18 cellular contexts compared by ENCODE assay signal in genomic region chr7:33881316-33881715, GRCh38. TPM values are rescaled to one million over a fixed set of nuclear protein-coding genes. Genes with fewer than 3 reads are reported as not detected.
DNase-seq lines count a peak whose midpoint lies in the region; ATAC-seq and TF ChIP-seq lines count a peak whose summit lies in the region.
"Had no signal": no experiment of that assay in that cellular context is flagged by ENCODE, and none has a peak within 500 bp of the region (broad histone marks: within the 10 kb centered on the region; RNA-seq: fewer than 3 reads in every experiment).

No MANE protein-coding gene starts in this region.

- H3K9ac ChIP-seq in GM23248 (no peak overlapping the region), adipocyte (ENCODE audit: low read length) (peak overlapping the region; percentile 57)

- no peak for ATAC-seq in GM21717 (IDR thresholded peaks at IDR 0.05; ENCODE audit: unreplicated experiment)
- ATAC-seq: GM12878, GM23338, HCT116 had no signal

- no peaks in the 10 kb centered on the region for H4K20me1 ChIP-seq in GM23248 (ENCODE audit: insufficient read depth)

- no peak overlapping the region for H3K4me3 ChIP-seq in GM23248
- peak overlapping the region; percentile 22 for H3K4me3 ChIP-seq in adipocyte (ENCODE audit: low read length)
- H3K4me3 ChIP-seq: GM12878, GM23338 had no signal

- H3K27ac ChIP-seq in GM23248 (no peak overlapping the region), epithelial cell of prostate (peak overlapping the region; percentile 15)
- H3K27ac ChIP-seq: HL-60 had no signal

- DNase-seq in GM23248 (no peak), adipocyte (ENCODE audit: low read depth) (no peak), epithelial cell of prostate (ENCODE audit: low read depth, low spot score) (no peak), COR-L47 (lab: John Stamatoyannopoulos, UW) (no peak), AML-193 (lab: John Stamatoyannopoulos, UW) (no peak), D341Med (ENCODE audit: low spot score) (no peak)
- DNase-seq: BE2C; C1 segment of cervical spinal cord; CD4-positive, CD25-positive, alpha-beta regulatory T cell; DMS79 treated with DMSO at 0.1 percent for 48 hours had no signal

- no peaks in the 10 kb centered on the region for H3K36me3 Mint-ChIP-seq in nephron (ENCODE audit: low read depth)
- H3K36me3 Mint-ChIP-seq: CD4-positive, CD25-positive, alpha-beta regulatory T cell had no signal

- H3K9me2 ChIP-seq in GM23248 (ENCODE audit: insufficient read depth), result no peaks in the 10 kb centered on the region

- H3F3A ChIP-seq in GM23248 (ENCODE audit: insufficient read depth), result peaks cover 4% of the 10 kb centered on the region; the same call in 1 of the 2 replicates

- no peaks in the 10 kb centered on the region for H3K9me3 Mint-ChIP-seq in nephron
- H3K9me3 Mint-ChIP-seq: GM23338, HFFc6 had no signal

- in situ Hi-C loops in GM23248 (cut with MboI), result no loop called here

- H2AFZ ChIP-seq in GM23248, result no peak overlapping the region
- H2AFZ ChIP-seq: GM23338 had no signal

- H3K4me2 ChIP-seq in GM23248 (ENCODE audit: unreplicated experiment), result peak overlapping the region; percentile 29
- H3K4me2 ChIP-seq: GM23338 had no signal

- no peaks in the 10 kb centered on the region for H3K9me3 ChIP-seq in GM23248 (ENCODE audit: low read depth)
- no peaks in the 10 kb centered on the region for H3K9me3 ChIP-seq in adipocyte (ENCODE audit: control insufficient read depth, low read length)
- H3K9me3 ChIP-seq: BE2C had no signal

- H3K27me3 Mint-ChIP-seq in nephron (ENCODE audit: low read depth), result peaks cover 3% of the 10 kb centered on the region
- H3K27me3 Mint-ChIP-seq: CD4-positive, CD25-positive, alpha-beta regulatory T cell had no signal

- peaks cover 37% of the 10 kb centered on the region for H3K4me1 ChIP-seq in GM23248 (ENCODE audit: insufficient read depth)
- H3K4me1 ChIP-seq in adipocyte (ENCODE audit: control insufficient read depth, insufficient read depth, low read length), result peaks cover 42% of the 10 kb centered on the region
- H3K4me1 ChIP-seq: BE2C had no signal

- H3K79me2 ChIP-seq in GM23248 (ENCODE audit: insufficient read depth), result no peaks in the 10 kb centered on the region

- no peak for TF ChIP-seq CTCF in nephron (IDR thresholded peaks at IDR 0.05; ENCODE audit: unreplicated experiment in 3 of 3)

- H3K36me3 ChIP-seq in GM23248 (ENCODE audit: low read depth) (no peaks in the 10 kb centered on the region), adipocyte (ENCODE audit: control insufficient read depth, insufficient read depth, low read length, severe bottlenecking) (no peaks in the 10 kb centered on the region)
- H3K36me3 ChIP-seq: BE2C had no signal

- H3K27me3 ChIP-seq in GM23248 (replicated peaks; ENCODE audit: insufficient read depth), result no peaks in the 10 kb centered on the region
- H3K27me3 ChIP-seq in adipocyte (replicated peaks; ENCODE audit: control insufficient read depth, insufficient read depth, low read length), result no peaks in the 10 kb centered on the region
- H3K27me3 ChIP-seq: BE2C had no signal

- WGBS in GM23248 (ENCODE audit: low coverage in 1 of 2, low lambda C conversion rate in 2 of 2, missing lambda C conversion rate in 2 of 2), 2 experiments, result 87 to 91% methylated on average over 4 of the region's 4 CpGs

- peaks cover 14% of the 10 kb centered on the region for H3K4me1 Mint-ChIP-seq in nephron
- H3K4me1 Mint-ChIP-seq: CD4-positive, CD25-positive, alpha-beta regulatory T cell had no signal

- no peak overlapping the region for H3K4me3 Mint-ChIP-seq in nephron
- H3K4me3 Mint-ChIP-seq: CD4-positive, CD25-positive, alpha-beta regulatory T cell; GM23338; HFFc6 had no signal

- peak overlapping the region in 2 of 3 experiments; percentile 3 to 18 for H3K27ac Mint-ChIP-seq in nephron
- H3K27ac Mint-ChIP-seq: CD4-positive, CD25-positive, alpha-beta regulatory T cell; GM23338; HFFc6 had no signal

RNA-seq across cellular contexts. Expression of gene BMPER, which starts 24.0 kb away (rescaled TPM):
- total RNA-seq in GM23248 (2014; rRNA removed; shearing (Covaris generic)), result 85.2 and 97.3 TPM in 2 replicates
- polyA plus RNA-seq in GM23248 (2016; fragmentation: Nextera tagmentation; extraction: Ambion mirVana), result 40.5 TPM in 2 replicates
- total RNA-seq: CD4-positive, CD25-positive, alpha-beta regulatory T cell; G401; GM12878 had no signal
- polyA plus RNA-seq: CD4-positive, CD25-positive, alpha-beta regulatory T cell had no signal
